19 cellular contexts compared by ENCODE assay signal in genomic region chr7:131148258-131148657, GRCh38.
DNase-seq lines count a peak whose midpoint lies in the region; ATAC-seq, FAIRE-seq and TF ChIP-seq lines count a peak whose summit lies in the region.
"Had no signal": no experiment of that assay in that cellular context is flagged by ENCODE, and none has a peak within 500 bp of the region (broad histone marks: within the 10 kb centered on the region; RNA-seq: fewer than 3 reads in every experiment).

No MANE protein-coding gene starts in this region.

- H3K27me3 ChIP-seq in astrocyte (ENCODE audit: insufficient read depth, low read length) (no peaks in the 10 kb centered on the region), psoas muscle (ENCODE audit: insufficient read depth in 3 of 3, low read length in 2 of 3) (no peaks in the 10 kb centered on the region), vagina (no peaks in the 10 kb centered on the region), aorta (ENCODE audit: control insufficient read depth in 1 of 2, insufficient read depth in 2 of 2, low read length in 1 of 2) (no peaks in the 10 kb centered on the region)
- H3K27me3 ChIP-seq: BLaER1 treated with 17β-estradiol and CSF1 and Interleukin-3, amounts not matched to agents 10 nM and 100 nM had no signal

- no peaks in the 10 kb centered on the region for H3K79me2 ChIP-seq in astrocyte (ENCODE audit: insufficient read depth, low read length)

- no peaks in the 10 kb centered on the region for H3K9me3 Mint-ChIP-seq in astrocyte (ENCODE audit: unreplicated experiment)
- H3K9me3 Mint-ChIP-seq in effector memory CD8-positive, alpha-beta T cell: no peaks in the 10 kb centered on the region
- H3K9me3 Mint-ChIP-seq: CD8-positive, alpha-beta T cell; HFFc6 had no signal

- TF ChIP-seq POLR2A in A549 (IDR thresholded peaks at IDR 0.05; ENCODE audit: low read length) (no peak), vagina (IDR thresholded peaks at IDR 0.05) (no peak)

- TF ChIP-seq EP300 in A549 (IDR thresholded peaks at IDR 0.05): no peak

- no peaks in the 10 kb centered on the region for H3K9me3 ChIP-seq in A549
- H3K9me3 ChIP-seq in astrocyte (ENCODE audit: insufficient read depth, low read depth, low read length): no peaks in the 10 kb centered on the region
- H3K9me3 ChIP-seq in psoas muscle: no peaks in the 10 kb centered on the region
- H3K9me3 ChIP-seq in vagina: no peaks in the 10 kb centered on the region
- H3K9me3 ChIP-seq in aorta (ENCODE audit: control insufficient read depth, low read length): no peaks in the 10 kb centered on the region

- no peaks in the 10 kb centered on the region for H3K36me3 ChIP-seq in astrocyte (ENCODE audit: insufficient read depth, low read length)
- H3K36me3 ChIP-seq in psoas muscle (ENCODE audit: insufficient read depth in 1 of 2, low read depth in 1 of 2): no peaks in the 10 kb centered on the region
- no peaks in the 10 kb centered on the region for H3K36me3 ChIP-seq in vagina
- no peaks in the 10 kb centered on the region for H3K36me3 ChIP-seq in aorta (ENCODE audit: control insufficient read depth in 1 of 2, insufficient read depth in 2 of 2, low read length in 1 of 2)

- no peaks in the 10 kb centered on the region for H3K36me3 Mint-ChIP-seq in astrocyte (ENCODE audit: low read depth, unreplicated experiment)
- H3K36me3 Mint-ChIP-seq in effector memory CD8-positive, alpha-beta T cell (ENCODE audit: insufficient read depth): no peaks in the 10 kb centered on the region
- H3K36me3 Mint-ChIP-seq: CD8-positive, alpha-beta T cell had no signal

- intact Hi-C loops in psoas muscle (cut with DNase I) (loop anchor here (5.0 kb wide), 1 partner anchor 36 kb away; no protein-coding TSS in a partner anchor), vagina (cut with DNase I) (no loop called here), aorta (cut with DNase I) (no loop called here)

- DNase-seq in A549 (ENCODE audit: low read depth in 1 of 2, low spot score in 1 of 2): no peak
- DNase-seq in astrocyte (ENCODE audit: low read depth): no peak
- DNase-seq in psoas muscle: no peak
- no peak for DNase-seq in vagina (ENCODE audit: extremely low spot score in 2 of 2)
- no peak for DNase-seq in aorta
- DNase-seq in effector memory CD8-positive, alpha-beta T cell: no peak
- DNase-seq: 8988T; Calu3; CD8-positive, alpha-beta T cell; DMS79 treated with DMSO at 0.1 percent for 48 hours; GF-D8; GOT3; H7; HFFc6 had no signal

- no peaks in the 10 kb centered on the region for H4K20me1 ChIP-seq in astrocyte (ENCODE audit: insufficient read depth, low read length)
- H4K20me1 ChIP-seq: BLaER1 treated with 17β-estradiol and CSF1 and Interleukin-3, amounts not matched to agents 10 nM and 100 nM had no signal

- H3K4me1 ChIP-seq in A549: peaks cover 25% of the 10 kb centered on the region
- no peaks in the 10 kb centered on the region for H3K4me1 ChIP-seq in astrocyte (ENCODE audit: insufficient read depth, low read length)
- peaks cover 28% of the 10 kb centered on the region for H3K4me1 ChIP-seq in psoas muscle
- H3K4me1 ChIP-seq in vagina: no peaks in the 10 kb centered on the region
- no peaks in the 10 kb centered on the region for H3K4me1 ChIP-seq in aorta (ENCODE audit: control insufficient read depth in 1 of 2, insufficient read depth in 2 of 2, low read length in 2 of 2)
- H3K4me1 ChIP-seq: BLaER1 treated with 17β-estradiol and CSF1 and Interleukin-3, amounts not matched to agents 10 nM and 100 nM had no signal

- no peak overlapping the region for H3K4me3 ChIP-seq in A549
- no peak overlapping the region for H3K4me3 ChIP-seq in astrocyte (ENCODE audit: insufficient read depth, low read depth, low read length)
- H3K4me3 ChIP-seq in psoas muscle: no peak overlapping the region
- no peak overlapping the region for H3K4me3 ChIP-seq in vagina
- H3K4me3 ChIP-seq in aorta (ENCODE audit: low read length in 2 of 2): no peak overlapping the region
- H3K4me3 ChIP-seq: BLaER1 treated with 17β-estradiol and CSF1 and Interleukin-3, amounts not matched to agents 10 nM and 100 nM had no signal

- H3K27me3 Mint-ChIP-seq in astrocyte (ENCODE audit: low read depth, unreplicated experiment): no peaks in the 10 kb centered on the region
- H3K27me3 Mint-ChIP-seq in effector memory CD8-positive, alpha-beta T cell: no peaks in the 10 kb centered on the region
- H3K27me3 Mint-ChIP-seq: B cell had no signal

- H3K4me3 Mint-ChIP-seq in astrocyte (ENCODE audit: unreplicated experiment): no peak overlapping the region
- no peak overlapping the region for H3K4me3 Mint-ChIP-seq in effector memory CD8-positive, alpha-beta T cell
- H3K4me3 Mint-ChIP-seq: B cell; CD8-positive, alpha-beta T cell; HFFc6 had no signal

- ATAC-seq in A549 (no peak), psoas muscle (peak in 1 of 4 donors; percentile 22), aorta (ENCODE audit: low FRiP score) (no peak), HG03521 (IDR thresholded peaks at IDR 0.05; ENCODE audit: unreplicated experiment) (no peak)
- no peak for ATAC-seq in effector memory CD8-positive, alpha-beta T cell (replicated peaks)
- ATAC-seq: CD8-positive, alpha-beta T cell; HCT116; HepG2 had no signal

- peaks cover 18% of the 10 kb centered on the region for H3K4me1 Mint-ChIP-seq in astrocyte (ENCODE audit: low read depth, unreplicated experiment)
- no peaks in the 10 kb centered on the region for H3K4me1 Mint-ChIP-seq in effector memory CD8-positive, alpha-beta T cell (ENCODE audit: low read depth in 2 of 2)
- H3K4me1 Mint-ChIP-seq: B cell had no signal

- 90% methylated on average over 4 of the region's 4 CpGs for WGBS in A549 (ENCODE audit: missing lambda C conversion rate)
- whole genome bisulfite sequencing in psoas muscle, 3 donors: 89 to 95% (median 93%) methylated on average over 4 of the region's 4 CpGs
- 94% methylated on average over 4 of the region's 4 CpGs for WGBS in aorta, 2 donors

- H3K9ac ChIP-seq in astrocyte (ENCODE audit: low read length): no peak overlapping the region
- H3K9ac ChIP-seq: BLaER1 treated with 17β-estradiol and CSF1 and Interleukin-3, amounts not matched to agents 10 nM and 100 nM had no signal

- H3K27ac ChIP-seq in A549 (peak overlapping the region; percentile 7 to 10; a peak in 2 of 6 replicates), astrocyte (ENCODE audit: low read depth, low read length) (no peak overlapping the region), psoas muscle (peak overlapping the region; percentile 65), vagina (peak overlapping the region; percentile 70), aorta (ENCODE audit: low read depth in 1 of 2, low read length in 2 of 2) (no peak overlapping the region)
- H3K27ac ChIP-seq: BLaER1 treated with 17β-estradiol and CSF1 and Interleukin-3, amounts not matched to agents 10 nM and 100 nM had no signal

- CTCF ChIA-PET in A549 (lab: Yijun Ruan, JAX): interaction anchor here (0.6 to 1.2 kb wide), 4 partner anchors 26 to 231 kb away, joined by 3 to 4 read pairs (median 3); no protein-coding TSS in a partner anchor

- no peak for TF ChIP-seq RAD21 in A549 (conservative IDR thresholded peaks at IDR 0.05 in 1 of 2, IDR thresholded peaks at IDR 0.05 in 1 of 2)

- no peak for TF ChIP-seq CTCF in A549 (IDR thresholded peaks at IDR 0.05)
- TF ChIP-seq CTCF in astrocyte (IDR thresholded peaks at IDR 0.05; ENCODE audit: insufficient read depth, low read depth, low read length): no peak
- no peak for TF ChIP-seq CTCF in psoas muscle (IDR thresholded peaks at IDR 0.05)
- TF ChIP-seq CTCF in vagina (IDR thresholded peaks at IDR 0.05): no peak

- no peak for FAIRE-seq in A549 (lab: Jason Lieb, UNC)
- FAIRE-seq in astrocyte (lab: Jason Lieb, UNC): no peak
- FAIRE-seq: HepG2 had no signal

- H3K4me2 ChIP-seq in A549: no peak overlapping the region
- no peak overlapping the region for H3K4me2 ChIP-seq in astrocyte (ENCODE audit: low read length)
- H3K4me2 ChIP-seq: BLaER1 treated with 17β-estradiol and CSF1 and Interleukin-3, amounts not matched to agents 10 nM and 100 nM had no signal

- H2AFZ ChIP-seq in astrocyte (ENCODE audit: low read depth, low read length): no peak overlapping the region

- POLR2A ChIA-PET in A549 (lab: Yijun Ruan, JAX): no interaction called here

- H3K27ac Mint-ChIP-seq in astrocyte (ENCODE audit: unreplicated experiment): peak overlapping the region; percentile 45
- no peak overlapping the region for H3K27ac Mint-ChIP-seq in effector memory CD8-positive, alpha-beta T cell
- H3K27ac Mint-ChIP-seq: B cell; CD8-positive, alpha-beta T cell; HFFc6 had no signal

TF ChIP-seq in A549, 52 proteins besides CTCF, POLR2A, EP300 and RAD21:
- TF ChIP-seq SREBF2 (IDR thresholded peaks at IDR 0.05): no peak
- no peak for TF ChIP-seq ESRRA (IDR thresholded peaks at IDR 0.05; ENCODE audit: borderline replicate concordance, low read length)
- TF ChIP-seq CHD4 (IDR thresholded peaks at IDR 0.05; ENCODE audit: borderline replicate concordance): no peak
- TF ChIP-seq, protein P1, sequence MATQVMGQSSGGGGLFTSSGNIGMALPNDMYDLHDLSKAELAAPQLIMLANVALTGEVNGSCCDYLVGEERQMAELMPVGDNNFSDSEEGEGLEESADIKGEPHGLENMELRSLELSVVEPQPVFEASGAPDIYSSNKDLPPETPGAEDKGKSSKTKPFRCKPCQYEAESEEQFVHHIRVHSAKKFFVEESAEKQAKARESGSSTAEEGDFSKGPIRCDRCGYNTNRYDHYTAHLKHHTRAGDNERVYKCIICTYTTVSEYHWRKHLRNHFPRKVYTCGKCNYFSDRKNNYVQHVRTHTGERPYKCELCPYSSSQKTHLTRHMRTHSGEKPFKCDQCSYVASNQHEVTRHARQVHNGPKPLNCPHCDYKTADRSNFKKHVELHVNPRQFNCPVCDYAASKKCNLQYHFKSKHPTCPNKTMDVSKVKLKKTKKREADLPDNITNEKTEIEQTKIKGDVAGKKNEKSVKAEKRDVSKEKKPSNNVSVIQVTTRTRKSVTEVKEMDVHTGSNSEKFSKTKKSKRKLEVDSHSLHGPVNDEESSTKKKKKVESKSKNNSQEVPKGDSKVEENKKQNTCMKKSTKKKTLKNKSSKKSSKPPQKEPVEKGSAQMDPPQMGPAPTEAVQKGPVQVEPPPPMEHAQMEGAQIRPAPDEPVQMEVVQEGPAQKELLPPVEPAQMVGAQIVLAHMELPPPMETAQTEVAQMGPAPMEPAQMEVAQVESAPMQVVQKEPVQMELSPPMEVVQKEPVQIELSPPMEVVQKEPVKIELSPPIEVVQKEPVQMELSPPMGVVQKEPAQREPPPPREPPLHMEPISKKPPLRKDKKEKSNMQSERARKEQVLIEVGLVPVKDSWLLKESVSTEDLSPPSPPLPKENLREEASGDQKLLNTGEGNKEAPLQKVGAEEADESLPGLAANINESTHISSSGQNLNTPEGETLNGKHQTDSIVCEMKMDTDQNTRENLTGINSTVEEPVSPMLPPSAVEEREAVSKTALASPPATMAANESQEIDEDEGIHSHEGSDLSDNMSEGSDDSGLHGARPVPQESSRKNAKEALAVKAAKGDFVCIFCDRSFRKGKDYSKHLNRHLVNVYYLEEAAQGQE (IDR thresholded peaks at IDR 0.05): no peak

Comparison
In these comparisons a context has a peak if more than half of its experiments do, and no peak if none do; other contexts are left out.
1. H3K27ac ChIP-seq: peak in A549 (2 of 2), psoas muscle (single experiment) and vagina (single experiment); none in astrocyte (single experiment) and aorta (0 of 2).
2. intact Hi-C loops: an anchor here in psoas muscle (5.0 kb wide); none called in vagina and aorta.